ENCODE assay signal across 1 cellular context in the genomic region with DNA sequence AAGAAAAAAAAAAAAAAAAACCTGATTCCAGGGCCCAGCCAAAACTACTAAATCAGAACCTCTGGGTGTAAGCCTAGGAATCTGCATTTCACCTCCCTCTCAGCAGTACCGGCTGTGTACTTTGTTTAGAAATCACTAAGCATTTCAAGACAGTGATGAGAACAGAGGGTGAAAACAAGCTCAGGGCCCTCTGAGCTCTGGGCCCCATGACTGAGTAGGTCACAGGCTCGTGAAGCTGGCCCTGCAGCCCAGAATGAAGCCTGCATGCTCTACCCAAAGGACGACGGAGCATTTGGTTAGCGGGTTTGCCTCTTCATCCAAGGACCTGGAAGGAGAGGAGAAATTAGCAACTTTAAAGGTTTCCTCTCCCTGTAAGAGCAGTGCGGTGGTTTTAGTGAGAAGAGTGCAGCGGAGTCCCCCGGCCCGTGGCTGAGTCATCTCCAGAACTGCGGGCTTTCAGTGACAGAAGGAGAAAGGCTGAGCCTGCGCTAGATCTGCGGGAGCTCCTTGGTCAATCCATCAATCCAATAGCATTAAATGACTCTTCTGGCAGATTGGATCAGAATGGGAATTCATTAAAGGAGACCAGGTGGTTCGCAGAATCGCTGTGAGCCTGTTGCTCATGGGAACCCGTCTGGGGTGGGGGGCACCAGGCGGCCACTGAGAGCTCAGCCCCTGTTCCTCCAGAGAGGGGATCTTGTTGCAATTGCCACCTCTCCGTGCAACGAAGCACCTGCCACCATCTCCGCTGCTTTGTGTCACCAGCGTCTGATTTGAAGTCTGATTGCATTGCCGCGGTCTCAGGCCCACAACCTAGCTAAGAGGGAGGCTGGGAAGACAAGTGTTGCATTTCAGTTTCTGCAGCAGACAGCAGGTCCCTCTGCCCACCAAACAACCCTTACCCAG.
TF ChIP-seq lines count a peak whose summit lies in the region.

No MANE protein-coding gene starts in this region.

TF ChIP-seq in GM12878, 131 proteins besides CTCF, POLR2A, EP300 and RAD21 (continued from another document and continues in another):
- TF ChIP-seq, protein P1, sequence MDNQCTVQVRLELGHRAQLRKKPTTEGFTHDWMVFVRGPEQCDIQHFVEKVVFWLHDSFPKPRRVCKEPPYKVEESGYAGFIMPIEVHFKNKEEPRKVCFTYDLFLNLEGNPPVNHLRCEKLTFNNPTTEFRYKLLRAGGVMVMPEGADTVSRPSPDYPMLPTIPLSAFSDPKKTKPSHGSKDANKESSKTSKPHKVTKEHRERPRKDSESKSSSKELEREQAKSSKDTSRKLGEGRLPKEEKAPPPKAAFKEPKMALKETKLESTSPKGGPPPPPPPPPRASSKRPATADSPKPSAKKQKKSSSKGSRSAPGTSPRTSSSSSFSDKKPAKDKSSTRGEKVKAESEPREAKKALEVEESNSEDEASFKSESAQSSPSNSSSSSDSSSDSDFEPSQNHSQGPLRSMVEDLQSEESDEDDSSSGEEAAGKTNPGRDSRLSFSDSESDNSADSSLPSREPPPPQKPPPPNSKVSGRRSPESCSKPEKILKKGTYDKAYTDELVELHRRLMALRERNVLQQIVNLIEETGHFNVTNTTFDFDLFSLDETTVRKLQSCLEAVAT (IDR thresholded peaks at IDR 0.05), result no peak
- TF ChIP-seq, protein P2, sequence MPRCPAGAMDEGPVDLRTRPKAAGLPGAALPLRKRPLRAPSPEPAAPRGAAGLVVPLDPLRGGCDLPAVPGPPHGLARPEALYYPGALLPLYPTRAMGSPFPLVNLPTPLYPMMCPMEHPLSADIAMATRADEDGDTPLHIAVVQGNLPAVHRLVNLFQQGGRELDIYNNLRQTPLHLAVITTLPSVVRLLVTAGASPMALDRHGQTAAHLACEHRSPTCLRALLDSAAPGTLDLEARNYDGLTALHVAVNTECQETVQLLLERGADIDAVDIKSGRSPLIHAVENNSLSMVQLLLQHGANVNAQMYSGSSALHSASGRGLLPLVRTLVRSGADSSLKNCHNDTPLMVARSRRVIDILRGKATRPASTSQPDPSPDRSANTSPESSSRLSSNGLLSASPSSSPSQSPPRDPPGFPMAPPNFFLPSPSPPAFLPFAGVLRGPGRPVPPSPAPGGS (IDR thresholded peaks at IDR 0.05; ENCODE audit: borderline replicate concordance, insufficient read depth, low read depth, low read length, poor library complexity, severe bottlenecking), result peak; percentile 63
- TF ChIP-seq NR2C1 (IDR thresholded peaks at IDR 0.05), result no peak
- TF ChIP-seq IKZF2 (IDR thresholded peaks at IDR 0.05), result peak; percentile 78 to 82
- TF ChIP-seq RCOR1 (conservative IDR thresholded peaks at IDR 0.05; ENCODE audit: low read depth, low read length), result no peak
- TF ChIP-seq FOXK2 (IDR thresholded peaks at IDR 0.05), result no peak
- no peak for TF ChIP-seq HDGF (IDR thresholded peaks at IDR 0.05)
- TF ChIP-seq IRF4 (IDR thresholded peaks at IDR 0.05; ENCODE audit: low read depth, low read length), result peak; percentile 59; the same call in 1 of the 2 replicates
- TF ChIP-seq, protein P3, sequence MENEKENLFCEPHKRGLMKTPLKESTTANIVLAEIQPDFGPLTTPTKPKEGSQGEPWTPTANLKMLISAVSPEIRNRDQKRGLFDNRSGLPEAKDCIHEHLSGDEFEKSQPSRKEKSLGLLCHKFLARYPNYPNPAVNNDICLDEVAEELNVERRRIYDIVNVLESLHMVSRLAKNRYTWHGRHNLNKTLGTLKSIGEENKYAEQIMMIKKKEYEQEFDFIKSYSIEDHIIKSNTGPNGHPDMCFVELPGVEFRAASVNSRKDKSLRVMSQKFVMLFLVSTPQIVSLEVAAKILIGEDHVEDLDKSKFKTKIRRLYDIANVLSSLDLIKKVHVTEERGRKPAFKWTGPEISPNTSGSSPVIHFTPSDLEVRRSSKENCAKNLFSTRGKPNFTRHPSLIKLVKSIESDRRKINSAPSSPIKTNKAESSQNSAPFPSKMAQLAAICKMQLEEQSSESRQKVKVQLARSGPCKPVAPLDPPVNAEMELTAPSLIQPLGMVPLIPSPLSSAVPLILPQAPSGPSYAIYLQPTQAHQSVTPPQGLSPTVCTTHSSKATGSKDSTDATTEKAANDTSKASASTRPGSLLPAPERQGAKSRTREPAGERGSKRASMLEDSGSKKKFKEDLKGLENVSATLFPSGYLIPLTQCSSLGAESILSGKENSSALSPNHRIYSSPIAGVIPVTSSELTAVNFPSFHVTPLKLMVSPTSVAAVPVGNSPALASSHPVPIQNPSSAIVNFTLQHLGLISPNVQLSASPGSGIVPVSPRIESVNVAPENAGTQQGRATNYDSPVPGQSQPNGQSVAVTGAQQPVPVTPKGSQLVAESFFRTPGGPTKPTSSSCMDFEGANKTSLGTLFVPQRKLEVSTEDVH (IDR thresholded peaks at IDR 0.05; ENCODE audit: low read depth, partially characterized antibody), result no peak
- no peak for TF ChIP-seq RELA (IDR thresholded peaks at IDR 0.05; ENCODE audit: borderline replicate concordance, partially characterized antibody)
- TF ChIP-seq SMAD1 (IDR thresholded peaks at IDR 0.05; ENCODE audit: low read depth, partially characterized antibody), result no peak
- peak; percentile 36; the same call in 1 of the 2 replicates for TF ChIP-seq NR2F1 (conservative IDR thresholded peaks at IDR 0.05)
- TF ChIP-seq NFIC (IDR thresholded peaks at IDR 0.05; ENCODE audit: low read depth, low read length), result peak; percentile 85
- no peak for TF ChIP-seq NR2C2 (IDR thresholded peaks at IDR 0.05; ENCODE audit: borderline replicate concordance, control insufficient read depth, insufficient read length, low read depth)
- no peak; the same call in 1 of the 2 replicates for TF ChIP-seq CBFB (IDR thresholded peaks at IDR 0.05; ENCODE audit: low read depth)
- no peak for TF ChIP-seq SREBF1 (IDR thresholded peaks at IDR 0.05; ENCODE audit: low read length)
- no peak for TF ChIP-seq STAT3 (IDR thresholded peaks at IDR 0.05; ENCODE audit: low read depth, low read length)
- TF ChIP-seq JUNB (IDR thresholded peaks at IDR 0.05), result peak; percentile 92
- TF ChIP-seq GATAD2B (conservative IDR thresholded peaks at IDR 0.05; ENCODE audit: low read depth), result no peak; the same call in 1 of the 2 replicates
- TF ChIP-seq, protein P4, sequence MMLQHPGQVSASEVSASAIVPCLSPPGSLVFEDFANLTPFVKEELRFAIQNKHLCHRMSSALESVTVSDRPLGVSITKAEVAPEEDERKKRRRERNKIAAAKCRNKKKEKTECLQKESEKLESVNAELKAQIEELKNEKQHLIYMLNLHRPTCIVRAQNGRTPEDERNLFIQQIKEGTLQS (IDR thresholded peaks at IDR 0.05; ENCODE audit: borderline replicate concordance, extremely low read depth, low read depth, low read length), result 0 out of 2 replicates have a peak, but pooled peaks have one; percentile 39
- TF ChIP-seq ZZZ3 (IDR thresholded peaks at IDR 0.05; ENCODE audit: control insufficient read depth, insufficient read length, low read depth), result no peak
- TF ChIP-seq, protein P5, sequence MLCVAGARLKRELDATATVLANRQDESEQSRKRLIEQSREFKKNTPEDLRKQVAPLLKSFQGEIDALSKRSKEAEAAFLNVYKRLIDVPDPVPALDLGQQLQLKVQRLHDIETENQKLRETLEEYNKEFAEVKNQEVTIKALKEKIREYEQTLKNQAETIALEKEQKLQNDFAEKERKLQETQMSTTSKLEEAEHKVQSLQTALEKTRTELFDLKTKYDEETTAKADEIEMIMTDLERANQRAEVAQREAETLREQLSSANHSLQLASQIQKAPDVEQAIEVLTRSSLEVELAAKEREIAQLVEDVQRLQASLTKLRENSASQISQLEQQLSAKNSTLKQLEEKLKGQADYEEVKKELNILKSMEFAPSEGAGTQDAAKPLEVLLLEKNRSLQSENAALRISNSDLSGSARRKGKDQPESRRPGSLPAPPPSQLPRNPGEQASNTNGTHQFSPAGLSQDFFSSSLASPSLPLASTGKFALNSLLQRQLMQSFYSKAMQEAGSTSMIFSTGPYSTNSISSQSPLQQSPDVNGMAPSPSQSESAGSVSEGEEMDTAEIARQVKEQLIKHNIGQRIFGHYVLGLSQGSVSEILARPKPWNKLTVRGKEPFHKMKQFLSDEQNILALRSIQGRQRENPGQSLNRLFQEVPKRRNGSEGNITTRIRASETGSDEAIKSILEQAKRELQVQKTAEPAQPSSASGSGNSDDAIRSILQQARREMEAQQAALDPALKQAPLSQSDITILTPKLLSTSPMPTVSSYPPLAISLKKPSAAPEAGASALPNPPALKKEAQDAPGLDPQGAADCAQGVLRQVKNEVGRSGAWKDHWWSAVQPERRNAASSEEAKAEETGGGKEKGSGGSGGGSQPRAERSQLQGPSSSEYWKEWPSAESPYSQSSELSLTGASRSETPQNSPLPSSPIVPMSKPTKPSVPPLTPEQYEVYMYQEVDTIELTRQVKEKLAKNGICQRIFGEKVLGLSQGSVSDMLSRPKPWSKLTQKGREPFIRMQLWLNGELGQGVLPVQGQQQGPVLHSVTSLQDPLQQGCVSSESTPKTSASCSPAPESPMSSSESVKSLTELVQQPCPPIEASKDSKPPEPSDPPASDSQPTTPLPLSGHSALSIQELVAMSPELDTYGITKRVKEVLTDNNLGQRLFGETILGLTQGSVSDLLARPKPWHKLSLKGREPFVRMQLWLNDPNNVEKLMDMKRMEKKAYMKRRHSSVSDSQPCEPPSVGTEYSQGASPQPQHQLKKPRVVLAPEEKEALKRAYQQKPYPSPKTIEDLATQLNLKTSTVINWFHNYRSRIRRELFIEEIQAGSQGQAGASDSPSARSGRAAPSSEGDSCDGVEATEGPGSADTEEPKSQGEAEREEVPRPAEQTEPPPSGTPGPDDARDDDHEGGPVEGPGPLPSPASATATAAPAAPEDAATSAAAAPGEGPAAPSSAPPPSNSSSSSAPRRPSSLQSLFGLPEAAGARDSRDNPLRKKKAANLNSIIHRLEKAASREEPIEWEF (IDR thresholded peaks at IDR 0.05; ENCODE audit: insufficient replicate concordance, low read depth, low read length), result no peak
- 0 out of 2 replicates have a peak, but pooled peaks have one; percentile 9 for TF ChIP-seq PAX5 (IDR thresholded peaks at IDR 0.05; ENCODE audit: borderline replicate concordance, low read depth, low read length)
- no peak for TF ChIP-seq ESRRA (IDR thresholded peaks at IDR 0.05; ENCODE audit: low read length)
- TF ChIP-seq, protein P6, sequence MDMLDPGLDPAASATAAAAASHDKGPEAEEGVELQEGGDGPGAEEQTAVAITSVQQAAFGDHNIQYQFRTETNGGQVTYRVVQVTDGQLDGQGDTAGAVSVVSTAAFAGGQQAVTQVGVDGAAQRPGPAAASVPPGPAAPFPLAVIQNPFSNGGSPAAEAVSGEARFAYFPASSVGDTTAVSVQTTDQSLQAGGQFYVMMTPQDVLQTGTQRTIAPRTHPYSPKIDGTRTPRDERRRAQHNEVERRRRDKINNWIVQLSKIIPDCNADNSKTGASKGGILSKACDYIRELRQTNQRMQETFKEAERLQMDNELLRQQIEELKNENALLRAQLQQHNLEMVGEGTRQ (IDR thresholded peaks at IDR 0.05; ENCODE audit: borderline replicate concordance, low read depth, low read length), result no peak
- no peak for TF ChIP-seq STAT1 (conservative IDR thresholded peaks at IDR 0.05)
- peak; percentile 65 for TF ChIP-seq CREM (IDR thresholded peaks at IDR 0.05; ENCODE audit: low read depth)
- TF ChIP-seq, protein P7, sequence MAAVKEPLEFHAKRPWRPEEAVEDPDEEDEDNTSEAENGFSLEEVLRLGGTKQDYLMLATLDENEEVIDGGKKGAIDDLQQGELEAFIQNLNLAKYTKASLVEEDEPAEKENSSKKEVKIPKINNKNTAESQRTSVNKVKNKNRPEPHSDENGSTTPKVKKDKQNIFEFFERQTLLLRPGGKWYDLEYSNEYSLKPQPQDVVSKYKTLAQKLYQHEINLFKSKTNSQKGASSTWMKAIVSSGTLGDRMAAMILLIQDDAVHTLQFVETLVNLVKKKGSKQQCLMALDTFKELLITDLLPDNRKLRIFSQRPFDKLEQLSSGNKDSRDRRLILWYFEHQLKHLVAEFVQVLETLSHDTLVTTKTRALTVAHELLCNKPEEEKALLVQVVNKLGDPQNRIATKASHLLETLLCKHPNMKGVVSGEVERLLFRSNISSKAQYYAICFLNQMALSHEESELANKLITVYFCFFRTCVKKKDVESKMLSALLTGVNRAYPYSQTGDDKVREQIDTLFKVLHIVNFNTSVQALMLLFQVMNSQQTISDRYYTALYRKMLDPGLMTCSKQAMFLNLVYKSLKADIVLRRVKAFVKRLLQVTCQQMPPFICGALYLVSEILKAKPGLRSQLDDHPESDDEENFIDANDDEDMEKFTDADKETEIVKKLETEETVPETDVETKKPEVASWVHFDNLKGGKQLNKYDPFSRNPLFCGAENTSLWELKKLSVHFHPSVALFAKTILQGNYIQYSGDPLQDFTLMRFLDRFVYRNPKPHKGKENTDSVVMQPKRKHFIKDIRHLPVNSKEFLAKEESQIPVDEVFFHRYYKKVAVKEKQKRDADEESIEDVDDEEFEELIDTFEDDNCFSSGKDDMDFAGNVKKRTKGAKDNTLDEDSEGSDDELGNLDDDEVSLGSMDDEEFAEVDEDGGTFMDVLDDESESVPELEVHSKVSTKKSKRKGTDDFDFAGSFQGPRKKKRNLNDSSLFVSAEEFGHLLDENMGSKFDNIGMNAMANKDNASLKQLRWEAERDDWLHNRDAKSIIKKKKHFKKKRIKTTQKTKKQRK (IDR thresholded peaks at IDR 0.05; ENCODE audit: low read depth, low read length), result no peak
- TF ChIP-seq, protein P8, sequence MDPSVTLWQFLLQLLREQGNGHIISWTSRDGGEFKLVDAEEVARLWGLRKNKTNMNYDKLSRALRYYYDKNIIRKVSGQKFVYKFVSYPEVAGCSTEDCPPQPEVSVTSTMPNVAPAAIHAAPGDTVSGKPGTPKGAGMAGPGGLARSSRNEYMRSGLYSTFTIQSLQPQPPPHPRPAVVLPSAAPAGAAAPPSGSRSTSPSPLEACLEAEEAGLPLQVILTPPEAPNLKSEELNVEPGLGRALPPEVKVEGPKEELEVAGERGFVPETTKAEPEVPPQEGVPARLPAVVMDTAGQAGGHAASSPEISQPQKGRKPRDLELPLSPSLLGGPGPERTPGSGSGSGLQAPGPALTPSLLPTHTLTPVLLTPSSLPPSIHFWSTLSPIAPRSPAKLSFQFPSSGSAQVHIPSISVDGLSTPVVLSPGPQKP (IDR thresholded peaks at IDR 0.05; ENCODE audit: low read depth, low read length), result no peak
- TF ChIP-seq ZNF384 (IDR thresholded peaks at IDR 0.05; ENCODE audit: borderline replicate concordance, low read depth, low read length), result peak; percentile 74
- peak; percentile 43; the same call in 1 of the 2 replicates for TF ChIP-seq ZBED1 (IDR thresholded peaks at IDR 0.05; ENCODE audit: borderline replicate concordance)
- TF ChIP-seq, protein P9, sequence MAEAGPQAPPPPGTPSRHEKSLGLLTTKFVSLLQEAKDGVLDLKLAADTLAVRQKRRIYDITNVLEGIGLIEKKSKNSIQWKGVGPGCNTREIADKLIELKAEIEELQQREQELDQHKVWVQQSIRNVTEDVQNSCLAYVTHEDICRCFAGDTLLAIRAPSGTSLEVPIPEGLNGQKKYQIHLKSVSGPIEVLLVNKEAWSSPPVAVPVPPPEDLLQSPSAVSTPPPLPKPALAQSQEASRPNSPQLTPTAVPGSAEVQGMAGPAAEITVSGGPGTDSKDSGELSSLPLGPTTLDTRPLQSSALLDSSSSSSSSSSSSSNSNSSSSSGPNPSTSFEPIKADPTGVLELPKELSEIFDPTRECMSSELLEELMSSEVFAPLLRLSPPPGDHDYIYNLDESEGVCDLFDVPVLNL (IDR thresholded peaks at IDR 0.05; ENCODE audit: low read depth, low read length), result no peak
